In the genomic region with DNA sequence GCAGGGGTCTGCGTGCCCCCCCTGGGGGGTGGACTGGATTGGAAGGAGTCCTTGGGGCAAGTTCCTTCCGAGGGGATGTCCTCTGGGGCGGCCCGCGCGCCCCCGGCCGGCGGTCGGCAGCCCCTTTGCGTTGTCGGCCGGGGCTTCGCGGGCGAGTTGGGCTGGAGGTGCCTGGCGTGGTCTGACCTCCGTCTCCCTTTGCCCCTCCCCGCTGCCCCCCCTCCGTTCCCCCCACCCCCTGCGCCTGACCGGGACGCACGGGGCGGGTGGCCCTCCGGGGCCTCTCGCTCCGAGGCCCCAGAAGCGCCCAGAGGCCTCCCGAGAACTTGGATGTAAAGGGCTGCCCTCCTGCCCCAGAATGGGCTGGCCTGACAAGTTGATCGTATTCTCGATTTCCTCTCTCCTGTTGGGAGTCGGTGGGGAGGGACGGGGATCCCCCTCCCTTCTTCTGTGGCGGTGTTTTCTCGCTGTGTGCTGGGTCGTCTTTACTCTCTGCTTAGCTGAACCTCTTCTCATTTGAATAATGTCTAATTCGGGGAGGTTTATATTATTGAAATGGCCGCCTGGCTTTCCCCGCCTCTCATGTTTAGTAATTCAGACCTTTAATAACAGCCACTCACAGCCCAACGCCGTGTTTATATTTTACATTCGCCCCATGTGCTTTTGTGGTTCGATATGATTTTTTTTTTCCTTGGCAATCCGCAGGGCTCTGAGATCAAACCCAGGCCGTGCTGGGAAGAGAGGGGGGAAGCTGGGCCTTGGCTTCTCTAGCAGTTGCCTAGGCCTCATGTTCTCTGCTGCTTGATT, we compare ENCODE assay signal across 1 cellular context.
TF ChIP-seq lines count a peak whose summit lies in the region.

No MANE protein-coding gene starts in this region.

TF ChIP-seq in K562, 482 proteins besides CTCF, POLR2A, EP300 and RAD21 (continued from another document and continues in another):
- TF ChIP-seq, protein P1, sequence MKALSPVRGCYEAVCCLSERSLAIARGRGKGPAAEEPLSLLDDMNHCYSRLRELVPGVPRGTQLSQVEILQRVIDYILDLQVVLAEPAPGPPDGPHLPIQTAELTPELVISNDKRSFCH (CRISPR knock-in tag; IDR thresholded peaks at IDR 0.05), result no peak
- TF ChIP-seq, protein P1 (tag; IDR thresholded peaks at IDR 0.05), result no peak
- TF ChIP-seq ZNF444 (CRISPR knock-in tag; IDR thresholded peaks at IDR 0.05) (no peak), ARID3A (IDR thresholded peaks at IDR 0.05; ENCODE audit: borderline replicate concordance, low read depth, low read length) (peak; percentile 92), ZNF778 (CRISPR knock-in tag; IDR thresholded peaks at IDR 0.05) (no peak), ZNF239 (CRISPR knock-in tag; IDR thresholded peaks at IDR 0.05) (no peak), FOXK1 (CRISPR knock-in tag; IDR thresholded peaks at IDR 0.05; ENCODE audit: borderline replicate concordance) (no peak; the same call in 1 of the 2 replicates), JUND (IDR thresholded peaks at IDR 0.05; ENCODE audit: borderline replicate concordance, low read depth, low read length) (no peak), JUND (tag; IDR thresholded peaks at IDR 0.05; ENCODE audit: borderline replicate concordance, low read depth, low read length) (no peak), MXI1 (IDR thresholded peaks at IDR 0.05; ENCODE audit: low read depth, low read length) (peak; percentile 57; the same call in 1 of the 2 replicates), CGGBP1 (CRISPR knock-in tag; IDR thresholded peaks at IDR 0.05) (no peak), DACH1 (IDR thresholded peaks at IDR 0.05; ENCODE audit: partially characterized antibody) (no peak), TCF7L2 (IDR thresholded peaks at IDR 0.05; ENCODE audit: low read depth, low read length) (no peak), POLR2G (IDR thresholded peaks at IDR 0.05; ENCODE audit: low read depth, low read length) (peak; percentile 66), ZNF696 (CRISPR knock-in tag; conservative IDR thresholded peaks at IDR 0.05) (no peak), PCBP2 (IDR thresholded peaks at IDR 0.05; ENCODE audit: low read depth, low read length, poor library complexity, severe bottlenecking) (no peak), ZNF655 (CRISPR knock-in tag; IDR thresholded peaks at IDR 0.05) (no peak), SMC3 (conservative IDR thresholded peaks at IDR 0.05; ENCODE audit: insufficient read depth, low read depth, low read length) (no peak), DIDO1 (tag; IDR thresholded peaks at IDR 0.05; ENCODE audit: low read depth) (no peak), ZC3H4 (CRISPR knock-in tag; IDR thresholded peaks at IDR 0.05; ENCODE audit: borderline replicate concordance) (no peak; the same call in 1 of the 2 replicates), ETV6 (IDR thresholded peaks at IDR 0.05; ENCODE audit: borderline replicate concordance in 1 of 2, low read depth in 2 of 2, low read length in 1 of 2) (no peak), ETV6 (CRISPR knock-in tag; IDR thresholded peaks at IDR 0.05; ENCODE audit: borderline replicate concordance) (no peak), CHD7 (IDR thresholded peaks at IDR 0.05; ENCODE audit: low read depth, low read length) (no peak), ZNF76 (CRISPR knock-in tag; IDR thresholded peaks at IDR 0.05; ENCODE audit: borderline replicate concordance) (no peak), NFIC (IDR thresholded peaks at IDR 0.05) (0 out of 2 replicates have a peak, but pooled peaks have one; percentile 3), MBD2 (IDR thresholded peaks at IDR 0.05; ENCODE audit: borderline replicate concordance, low read depth) (peak; percentile 53), RUNX1 (IDR thresholded peaks at IDR 0.05; ENCODE audit: low read depth) (no peak)
- TF ChIP-seq, protein P2, sequence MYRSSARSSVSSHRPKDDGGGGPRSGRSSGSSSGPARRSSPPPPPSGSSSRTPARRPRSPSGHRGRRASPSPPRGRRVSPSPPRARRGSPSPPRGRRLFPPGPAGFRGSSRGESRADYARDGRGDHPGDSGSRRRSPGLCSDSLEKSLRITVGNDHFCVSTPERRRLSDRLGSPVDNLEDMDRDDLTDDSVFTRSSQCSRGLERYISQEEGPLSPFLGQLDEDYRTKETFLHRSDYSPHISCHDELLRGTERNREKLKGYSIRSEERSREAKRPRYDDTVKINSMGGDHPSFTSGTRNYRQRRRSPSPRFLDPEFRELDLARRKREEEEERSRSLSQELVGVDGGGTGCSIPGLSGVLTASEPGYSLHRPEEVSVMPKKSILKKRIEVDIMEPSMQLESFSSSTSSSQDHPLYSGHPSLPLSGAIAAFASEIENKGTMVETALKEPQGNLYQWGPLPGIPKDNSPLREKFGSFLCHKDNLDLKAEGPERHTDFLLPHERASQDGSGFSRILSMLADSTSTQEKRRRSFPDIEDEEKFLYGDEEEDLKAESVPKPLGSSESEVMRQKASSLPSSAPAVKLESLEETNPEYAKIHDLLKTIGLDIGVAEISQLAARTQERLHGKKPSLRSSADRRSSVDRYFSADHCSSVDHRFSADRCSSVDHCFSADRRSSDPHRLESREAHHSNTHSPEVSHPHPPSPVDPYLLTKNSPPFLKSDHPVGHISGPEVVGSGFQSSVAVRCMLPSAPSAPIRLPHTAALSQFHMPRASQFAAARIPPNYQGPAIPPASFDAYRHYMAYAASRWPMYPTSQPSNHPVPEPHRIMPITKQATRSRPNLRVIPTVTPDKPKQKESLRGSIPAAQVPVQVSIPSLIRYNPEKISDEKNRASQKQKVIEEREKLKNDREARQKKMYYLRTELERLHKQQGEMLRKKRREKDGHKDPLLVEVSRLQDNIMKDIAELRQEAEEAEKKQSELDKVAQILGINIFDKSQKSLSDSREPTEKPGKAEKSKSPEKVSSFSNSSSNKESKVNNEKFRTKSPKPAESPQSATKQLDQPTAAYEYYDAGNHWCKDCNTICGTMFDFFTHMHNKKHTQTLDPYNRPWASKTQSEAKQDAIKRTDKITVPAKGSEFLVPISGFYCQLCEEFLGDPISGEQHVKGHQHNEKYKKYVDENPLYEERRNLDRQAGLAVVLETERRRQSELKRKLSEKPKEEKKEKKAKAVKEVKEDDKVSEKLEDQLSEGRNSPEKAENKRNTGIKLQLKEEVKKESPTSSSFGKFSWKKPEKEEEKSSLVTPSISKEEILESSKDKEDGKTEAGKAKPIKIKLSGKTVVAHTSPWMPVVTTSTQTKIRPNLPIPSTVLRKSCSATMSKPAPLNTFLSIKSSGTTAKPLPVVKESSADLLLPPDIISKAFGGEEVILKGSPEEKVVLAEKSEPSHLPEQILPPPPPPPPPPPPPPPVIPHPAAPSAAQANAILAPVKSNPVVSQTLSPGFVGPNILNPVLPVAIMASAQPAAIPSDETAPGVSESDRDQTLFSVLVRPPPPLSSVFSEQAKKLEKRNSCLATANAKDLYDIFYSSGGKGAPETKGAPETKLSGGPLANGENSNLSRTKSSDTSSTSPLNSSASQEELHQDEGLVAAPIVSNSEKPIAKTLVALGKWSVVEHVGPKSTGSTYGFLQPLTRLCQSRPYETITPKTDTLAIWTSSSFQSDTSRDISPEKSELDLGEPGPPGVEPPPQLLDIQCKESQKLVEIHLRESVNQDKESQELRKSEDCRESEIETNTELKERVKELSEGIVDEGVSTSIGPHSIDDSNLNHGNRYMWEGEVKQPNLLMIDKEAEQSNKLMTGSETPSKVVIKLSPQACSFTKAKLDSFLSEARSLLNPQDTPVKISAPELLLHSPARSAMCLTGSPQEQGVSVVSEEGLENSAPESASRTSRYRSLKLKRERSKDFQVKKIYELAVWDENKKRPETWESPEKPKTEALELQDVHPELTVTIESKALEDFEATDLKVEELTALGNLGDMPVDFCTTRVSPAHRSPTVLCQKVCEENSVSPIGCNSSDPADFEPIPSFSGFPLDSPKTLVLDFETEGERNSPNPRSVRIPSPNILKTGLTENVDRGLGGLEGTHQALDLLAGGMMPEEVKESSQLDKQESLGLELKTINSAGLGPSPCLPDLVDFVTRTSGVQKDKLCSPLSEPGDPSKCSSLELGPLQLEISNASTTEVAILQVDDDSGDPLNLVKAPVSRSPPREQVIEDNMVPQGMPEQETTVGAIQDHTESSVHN (IDR thresholded peaks at IDR 0.05; ENCODE audit: borderline replicate concordance in 1 of 2, low read depth in 1 of 2), result no peak
